ENCODE assay signal across 8 cellular contexts in the genomic region with DNA sequence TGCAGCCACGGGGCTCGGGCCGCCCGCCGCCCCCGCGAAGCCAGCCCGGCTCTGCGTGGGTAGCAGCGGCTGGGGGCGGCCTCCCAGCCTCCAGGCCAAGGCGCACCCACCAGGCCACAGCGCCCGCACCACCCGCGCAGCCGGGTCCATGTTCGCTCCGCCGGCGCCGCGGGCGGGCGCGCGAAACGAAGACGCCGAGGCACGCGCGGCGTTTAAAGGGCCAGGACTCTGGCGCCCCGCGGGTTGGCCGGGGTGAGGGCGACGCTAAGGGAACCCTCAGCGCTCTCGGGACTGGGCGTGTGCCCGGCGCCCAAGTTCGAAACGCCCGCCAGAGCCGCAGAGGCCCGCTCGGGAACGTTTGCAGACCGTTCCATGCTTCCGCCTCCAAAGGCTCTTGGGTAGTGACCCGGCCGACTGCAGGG.
A peak's percentile ranks its signal among the peaks of the same experiment; 100 is the strongest.
DNase-seq lines count a peak whose midpoint lies in the region; ATAC-seq and TF ChIP-seq lines count a peak whose summit lies in the region.

A gene (minus strand): TSS at position 162 of the 422 bp plus-strand sequence. CDS start 12 bp downstream, at position 150.

- H4K20me1 ChIP-seq in OCI-LY3 (ENCODE audit: insufficient read depth, low read length), result peaks cover 6% of the 10 kb centered on the region; the same call in 1 of the 2 replicates

- H3K4me2 ChIP-seq in OCI-LY3 (ENCODE audit: low read length), result peak within 1 kb of the TSS; percentile 98

- peaks cover 22% of the 10 kb centered on the region for H3K4me1 ChIP-seq in OCI-LY3 (ENCODE audit: low read length)
- H3K4me1 ChIP-seq in mucosa of rectum (ENCODE audit: control insufficient read depth in 2 of 2, insufficient read depth in 2 of 2, low read length in 2 of 2), result peaks cover 25% of the 10 kb centered on the region in 2 donors

- peak within 1 kb of the TSS; percentile 88 for H2AFZ ChIP-seq in OCI-LY3 (ENCODE audit: low read depth, low read length)

- peaks cover 12% of the 10 kb centered on the region for H3K36me3 ChIP-seq in OCI-LY3 (replicated peaks; ENCODE audit: low read depth, low read length)
- peaks cover 17 to 19% of the 10 kb centered on the region in 2 donors for H3K36me3 ChIP-seq in mucosa of rectum (ENCODE audit: control insufficient read depth in 2 of 2, insufficient read depth in 2 of 2, low read length in 2 of 2)

- DNase-seq in CD1c-positive myeloid dendritic cell (ENCODE audit: extremely low spot score) (peak; percentile 91), GM19240 (ENCODE audit: insufficient read length, low spot score) (peak; percentile 51), activated T-cell treated with anti-CD3 and anti-CD28 coated beads for 4 hours (peak; percentile 71), erythroblast (lab: John Stamatoyannopoulos, UW) (peak; percentile 92 to 94)
- peak; percentile 49 to 70 for DNase-seq in stimulated activated CD8-positive, alpha-beta memory T cell treated with anti-CD3 and anti-CD28 coated beads, Interleukin-4, amount 100 ng/mL, for 4 hours (ENCODE audit: low read depth in 2 of 2, low spot score in 1 of 2)

- H3K27me3 ChIP-seq in OCI-LY3 (ENCODE audit: low read depth, low read length) (0 out of 2 replicates have a peak, but pooled peaks cover 10% of the 10 kb centered on the region), mucosa of rectum (ENCODE audit: control insufficient read depth in 2 of 2, insufficient read depth in 2 of 2, low read length in 2 of 2) (no peaks in the 10 kb centered on the region)

- H3K27ac ChIP-seq in OCI-LY3 (ENCODE audit: low read length) (peak within 1 kb of the TSS; percentile 88), mucosa of rectum (ENCODE audit: low read depth in 2 of 2, low read length in 2 of 2) (peak within 1 kb of the TSS; percentile 95 to 97)

- TF ChIP-seq POLR2A in erythroblast (IDR thresholded peaks at IDR 0.05; ENCODE audit: low read length), result peak; percentile 45

- H3K9ac ChIP-seq in OCI-LY3 (ENCODE audit: low read length) (peak within 1 kb of the TSS; percentile 94), mucosa of rectum (ENCODE audit: low read depth in 1 of 2, low read length in 2 of 2) (peak within 1 kb of the TSS; percentile 80 to 88)

- H3K79me2 ChIP-seq in OCI-LY3 (ENCODE audit: low read length), result peaks cover 37% of the 10 kb centered on the region

- no peak for TF ChIP-seq CTCF in OCI-LY3 (IDR thresholded peaks at IDR 0.05; ENCODE audit: low read depth, low read length)

- peak; percentile 29 for ATAC-seq in HG03469 (IDR thresholded peaks at IDR 0.05; ENCODE audit: unreplicated experiment)

- H3K4me3 ChIP-seq in OCI-LY3 (ENCODE audit: low read length) (peak within 1 kb of the TSS; percentile 87), mucosa of rectum (ENCODE audit: low read length in 2 of 2) (peak within 1 kb of the TSS; percentile 91 to 97)

- H3K9me3 ChIP-seq in OCI-LY3 (ENCODE audit: insufficient read depth, low read length), result no peaks in the 10 kb centered on the region
- H3K9me3 ChIP-seq in mucosa of rectum (ENCODE audit: control insufficient read depth in 2 of 2, low read length in 2 of 2), result no peaks in the 10 kb centered on the region

Comparison
In these comparisons a context has a peak if more than half of its experiments do, and no peak if none do; other contexts are left out.
1. Peak in every context shown above with its lines: DNase-seq, ATAC-seq, H3K4me3 ChIP-seq and H3K27ac ChIP-seq.